In the genomic region with DNA sequence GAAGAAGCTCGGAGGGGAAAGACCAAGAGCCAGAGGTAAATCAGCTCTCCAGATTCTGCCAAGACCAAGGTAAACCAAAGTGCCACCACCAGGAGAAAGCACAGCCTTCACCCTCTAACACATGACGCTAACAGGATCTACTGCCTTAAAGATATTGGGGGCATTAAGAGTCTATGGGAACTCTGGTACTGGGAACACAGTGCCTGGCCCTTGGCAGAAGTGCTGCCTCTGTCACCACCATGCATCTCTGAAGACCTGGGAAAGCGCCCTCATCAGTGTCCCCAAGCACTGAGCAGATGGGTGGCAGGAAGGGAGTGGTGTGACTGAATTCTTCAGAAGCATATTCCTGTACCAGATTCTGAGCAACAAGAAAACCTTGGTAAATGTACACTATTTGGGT, we compare ENCODE assay signal across 1 cellular context.
TF ChIP-seq lines count a peak whose summit lies in the region.

No MANE protein-coding gene starts in this region.

TF ChIP-seq in SK-N-SH treated with all-trans-retinoic acid at 6 μM for 48 hours, 23 proteins besides CTCF, POLR2A, EP300 and RAD21:
- TF ChIP-seq, protein P1, sequence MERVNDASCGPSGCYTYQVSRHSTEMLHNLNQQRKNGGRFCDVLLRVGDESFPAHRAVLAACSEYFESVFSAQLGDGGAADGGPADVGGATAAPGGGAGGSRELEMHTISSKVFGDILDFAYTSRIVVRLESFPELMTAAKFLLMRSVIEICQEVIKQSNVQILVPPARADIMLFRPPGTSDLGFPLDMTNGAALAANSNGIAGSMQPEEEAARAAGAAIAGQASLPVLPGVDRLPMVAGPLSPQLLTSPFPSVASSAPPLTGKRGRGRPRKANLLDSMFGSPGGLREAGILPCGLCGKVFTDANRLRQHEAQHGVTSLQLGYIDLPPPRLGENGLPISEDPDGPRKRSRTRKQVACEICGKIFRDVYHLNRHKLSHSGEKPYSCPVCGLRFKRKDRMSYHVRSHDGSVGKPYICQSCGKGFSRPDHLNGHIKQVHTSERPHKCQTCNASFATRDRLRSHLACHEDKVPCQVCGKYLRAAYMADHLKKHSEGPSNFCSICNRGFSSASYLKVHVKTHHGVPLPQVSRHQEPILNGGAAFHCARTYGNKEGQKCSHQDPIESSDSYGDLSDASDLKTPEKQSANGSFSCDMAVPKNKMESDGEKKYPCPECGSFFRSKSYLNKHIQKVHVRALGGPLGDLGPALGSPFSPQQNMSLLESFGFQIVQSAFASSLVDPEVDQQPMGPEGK (CRISPR knock-in tag; IDR thresholded peaks at IDR 0.05; ENCODE audit: borderline replicate concordance): no peak
- TF ChIP-seq ZC3H10 (CRISPR knock-in tag; IDR thresholded peaks at IDR 0.05): no peak
- TF ChIP-seq ISL1 (CRISPR knock-in tag; IDR thresholded peaks at IDR 0.05): no peak
- TF ChIP-seq BACH2 (CRISPR knock-in tag; IDR thresholded peaks at IDR 0.05; ENCODE audit: borderline replicate concordance): no peak
- TF ChIP-seq TOX (CRISPR knock-in tag; IDR thresholded peaks at IDR 0.05; ENCODE audit: borderline replicate concordance): no peak
- TF ChIP-seq, protein P2, sequence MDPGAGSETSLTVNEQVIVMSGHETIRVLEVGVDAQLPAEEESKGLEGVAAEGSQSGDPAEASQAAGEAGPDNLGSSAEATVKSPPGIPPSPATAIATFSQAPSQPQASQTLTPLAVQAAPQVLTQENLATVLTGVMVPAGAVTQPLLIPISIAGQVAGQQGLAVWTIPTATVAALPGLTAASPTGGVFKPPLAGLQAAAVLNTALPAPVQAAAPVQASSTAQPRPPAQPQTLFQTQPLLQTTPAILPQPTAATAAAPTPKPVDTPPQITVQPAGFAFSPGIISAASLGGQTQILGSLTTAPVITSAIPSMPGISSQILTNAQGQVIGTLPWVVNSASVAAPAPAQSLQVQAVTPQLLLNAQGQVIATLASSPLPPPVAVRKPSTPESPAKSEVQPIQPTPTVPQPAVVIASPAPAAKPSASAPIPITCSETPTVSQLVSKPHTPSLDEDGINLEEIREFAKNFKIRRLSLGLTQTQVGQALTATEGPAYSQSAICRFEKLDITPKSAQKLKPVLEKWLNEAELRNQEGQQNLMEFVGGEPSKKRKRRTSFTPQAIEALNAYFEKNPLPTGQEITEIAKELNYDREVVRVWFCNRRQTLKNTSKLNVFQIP (CRISPR knock-in tag; IDR thresholded peaks at IDR 0.05; ENCODE audit: borderline replicate concordance, low read depth): no peak
- no peak for TF ChIP-seq ZNF8 (CRISPR knock-in tag; IDR thresholded peaks at IDR 0.05)
- TF ChIP-seq ZFP30 (CRISPR knock-in tag; IDR thresholded peaks at IDR 0.05): no peak
- TF ChIP-seq, protein P3, sequence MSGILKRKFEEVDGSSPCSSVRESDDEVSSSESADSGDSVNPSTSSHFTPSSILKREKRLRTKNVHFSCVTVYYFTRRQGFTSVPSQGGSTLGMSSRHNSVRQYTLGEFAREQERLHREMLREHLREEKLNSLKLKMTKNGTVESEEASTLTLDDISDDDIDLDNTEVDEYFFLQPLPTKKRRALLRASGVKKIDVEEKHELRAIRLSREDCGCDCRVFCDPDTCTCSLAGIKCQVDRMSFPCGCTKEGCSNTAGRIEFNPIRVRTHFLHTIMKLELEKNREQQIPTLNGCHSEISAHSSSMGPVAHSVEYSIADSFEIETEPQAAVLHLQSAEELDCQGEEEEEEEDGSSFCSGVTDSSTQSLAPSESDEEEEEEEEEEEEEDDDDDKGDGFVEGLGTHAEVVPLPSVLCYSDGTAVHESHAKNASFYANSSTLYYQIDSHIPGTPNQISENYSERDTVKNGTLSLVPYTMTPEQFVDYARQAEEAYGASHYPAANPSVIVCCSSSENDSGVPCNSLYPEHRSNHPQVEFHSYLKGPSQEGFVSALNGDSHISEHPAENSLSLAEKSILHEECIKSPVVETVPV (CRISPR knock-in tag; IDR thresholded peaks at IDR 0.05): no peak
- TF ChIP-seq ZFP3 (CRISPR knock-in tag; IDR thresholded peaks at IDR 0.05): no peak
- TF ChIP-seq TCF4 (CRISPR knock-in tag; IDR thresholded peaks at IDR 0.05; ENCODE audit: borderline replicate concordance): no peak
- no peak for TF ChIP-seq ESRRG (CRISPR knock-in tag; IDR thresholded peaks at IDR 0.05)
- no peak for TF ChIP-seq RARB (CRISPR knock-in tag; IDR thresholded peaks at IDR 0.05)
- TF ChIP-seq, protein P4, sequence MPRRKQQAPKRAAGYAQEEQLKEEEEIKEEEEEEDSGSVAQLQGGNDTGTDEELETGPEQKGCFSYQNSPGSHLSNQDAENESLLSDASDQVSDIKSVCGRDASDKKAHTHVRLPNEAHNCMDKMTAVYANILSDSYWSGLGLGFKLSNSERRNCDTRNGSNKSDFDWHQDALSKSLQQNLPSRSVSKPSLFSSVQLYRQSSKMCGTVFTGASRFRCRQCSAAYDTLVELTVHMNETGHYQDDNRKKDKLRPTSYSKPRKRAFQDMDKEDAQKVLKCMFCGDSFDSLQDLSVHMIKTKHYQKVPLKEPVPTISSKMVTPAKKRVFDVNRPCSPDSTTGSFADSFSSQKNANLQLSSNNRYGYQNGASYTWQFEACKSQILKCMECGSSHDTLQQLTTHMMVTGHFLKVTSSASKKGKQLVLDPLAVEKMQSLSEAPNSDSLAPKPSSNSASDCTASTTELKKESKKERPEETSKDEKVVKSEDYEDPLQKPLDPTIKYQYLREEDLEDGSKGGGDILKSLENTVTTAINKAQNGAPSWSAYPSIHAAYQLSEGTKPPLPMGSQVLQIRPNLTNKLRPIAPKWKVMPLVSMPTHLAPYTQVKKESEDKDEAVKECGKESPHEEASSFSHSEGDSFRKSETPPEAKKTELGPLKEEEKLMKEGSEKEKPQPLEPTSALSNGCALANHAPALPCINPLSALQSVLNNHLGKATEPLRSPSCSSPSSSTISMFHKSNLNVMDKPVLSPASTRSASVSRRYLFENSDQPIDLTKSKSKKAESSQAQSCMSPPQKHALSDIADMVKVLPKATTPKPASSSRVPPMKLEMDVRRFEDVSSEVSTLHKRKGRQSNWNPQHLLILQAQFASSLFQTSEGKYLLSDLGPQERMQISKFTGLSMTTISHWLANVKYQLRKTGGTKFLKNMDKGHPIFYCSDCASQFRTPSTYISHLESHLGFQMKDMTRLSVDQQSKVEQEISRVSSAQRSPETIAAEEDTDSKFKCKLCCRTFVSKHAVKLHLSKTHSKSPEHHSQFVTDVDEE (CRISPR knock-in tag; IDR thresholded peaks at IDR 0.05): no peak
- no peak for TF ChIP-seq SNAI2 (CRISPR knock-in tag; IDR thresholded peaks at IDR 0.05)
- TF ChIP-seq CSDC2 (CRISPR knock-in tag; IDR thresholded peaks at IDR 0.05): no peak
- TF ChIP-seq, protein P5, sequence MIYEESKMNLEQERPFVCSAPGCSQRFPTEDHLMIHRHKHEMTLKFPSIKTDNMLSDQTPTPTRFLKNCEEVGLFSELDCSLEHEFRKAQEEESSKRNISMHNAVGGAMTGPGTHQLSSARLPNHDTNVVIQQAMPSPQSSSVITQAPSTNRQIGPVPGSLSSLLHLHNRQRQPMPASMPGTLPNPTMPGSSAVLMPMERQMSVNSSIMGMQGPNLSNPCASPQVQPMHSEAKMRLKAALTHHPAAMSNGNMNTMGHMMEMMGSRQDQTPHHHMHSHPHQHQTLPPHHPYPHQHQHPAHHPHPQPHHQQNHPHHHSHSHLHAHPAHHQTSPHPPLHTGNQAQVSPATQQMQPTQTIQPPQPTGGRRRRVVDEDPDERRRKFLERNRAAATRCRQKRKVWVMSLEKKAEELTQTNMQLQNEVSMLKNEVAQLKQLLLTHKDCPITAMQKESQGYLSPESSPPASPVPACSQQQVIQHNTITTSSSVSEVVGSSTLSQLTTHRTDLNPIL (CRISPR knock-in tag; IDR thresholded peaks at IDR 0.05; ENCODE audit: low read depth): no peak
- no peak for TF ChIP-seq ZNF565 (CRISPR knock-in tag; conservative IDR thresholded peaks at IDR 0.05; ENCODE audit: low read depth)
- TF ChIP-seq OSR1 (CRISPR knock-in tag; IDR thresholded peaks at IDR 0.05): no peak
